Comparison of ENCODE assay signal across 8 cellular contexts in the genomic region with DNA sequence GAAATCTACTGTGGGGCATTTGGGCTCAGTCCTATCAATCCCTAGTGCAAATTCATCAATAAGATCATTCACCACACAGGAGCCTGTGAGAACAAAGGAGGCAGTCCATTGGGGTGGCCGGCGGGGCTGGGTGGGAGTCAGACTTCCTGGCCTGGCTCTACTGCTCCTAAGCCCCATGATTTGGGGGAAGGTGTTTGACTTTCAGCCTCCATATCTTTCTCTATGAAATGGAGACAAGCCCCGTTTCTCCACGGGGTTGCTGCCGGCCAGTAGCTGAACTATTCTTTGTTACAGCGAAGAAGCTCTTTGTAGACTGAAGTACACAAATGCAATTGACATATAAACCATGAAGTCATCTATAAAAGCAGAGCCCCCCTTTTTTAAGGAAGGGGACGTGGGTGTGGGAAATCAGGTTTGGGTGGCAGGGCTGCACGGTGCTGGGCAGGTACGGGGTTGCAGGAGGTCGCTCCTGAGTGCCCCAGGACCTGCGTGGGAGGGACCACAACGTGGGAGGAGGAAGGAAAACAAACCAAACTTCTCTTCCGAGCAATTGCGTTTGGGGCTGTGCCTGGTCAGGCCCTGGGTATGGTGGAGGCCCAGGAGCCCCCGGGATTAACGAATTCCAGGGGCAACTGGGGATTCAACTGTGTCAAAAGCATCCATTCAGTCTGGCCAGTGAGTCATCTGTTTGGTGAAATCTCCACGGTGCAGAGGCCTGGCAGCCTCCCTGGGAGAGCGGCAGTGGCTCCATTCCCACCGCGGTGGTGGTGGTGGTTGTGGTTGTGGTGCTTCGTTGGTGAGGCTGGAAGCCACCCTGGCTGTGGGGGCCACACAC. TPM values are rescaled to one million over a fixed set of nuclear protein-coding genes. Genes with fewer than 3 reads are reported as not detected.
A peak's percentile ranks its signal among the peaks of the same experiment; 100 is the strongest.
DNase-seq lines count a peak whose midpoint lies in the region; ATAC-seq and TF ChIP-seq lines count a peak whose summit lies in the region.
"Had no signal": no experiment of that assay in that cellular context is flagged by ENCODE, and none has a peak within 500 bp of the region (broad histone marks: within the 10 kb centered on the region; RNA-seq: fewer than 3 reads in every experiment).

No MANE protein-coding gene starts in this region.

- peak overlapping the region; percentile 31 for H3K4me3 ChIP-seq in OCI-LY1 (ENCODE audit: low read depth, low read length, poor library complexity, severe bottlenecking)
- peak overlapping the region; percentile 1 for H3K4me3 ChIP-seq in thymus (ENCODE audit: low read length)
- H3K4me3 ChIP-seq in stomach: no peak overlapping the region
- H3K4me3 ChIP-seq: mucosa of descending colon had no signal

- peak overlapping the region; percentile 77 for H3K27ac ChIP-seq in OCI-LY1 (ENCODE audit: low read depth, low read length, poor library complexity, severe bottlenecking)
- peak overlapping the region; percentile 96 for H3K27ac ChIP-seq in thymus (ENCODE audit: low read depth)
- H3K27ac ChIP-seq in stomach: no peak overlapping the region

- peak overlapping the region; percentile 49 for H3K4me2 ChIP-seq in OCI-LY1 (ENCODE audit: low read length)

- H3K36me3 ChIP-seq in OCI-LY1 (ENCODE audit: insufficient read depth, low read length) (no peaks in the 10 kb centered on the region), thymus (ENCODE audit: control insufficient read depth, insufficient read depth) (no peaks in the 10 kb centered on the region), stomach (no peaks in the 10 kb centered on the region)

- H3K27me3 ChIP-seq in OCI-LY1 (ENCODE audit: insufficient read depth, low read length) (no peaks in the 10 kb centered on the region), thymus (ENCODE audit: control insufficient read depth, insufficient read depth) (no peaks in the 10 kb centered on the region), stomach (no peaks in the 10 kb centered on the region)

- no peak for TF ChIP-seq POLR2A in stomach (IDR thresholded peaks at IDR 0.05)

- ATAC-seq in left lobe of liver (peak; percentile 52), GM18870 (IDR thresholded peaks at IDR 0.05; ENCODE audit: unreplicated experiment) (no peak)

- peak overlapping the region; percentile 36; the same call in 1 of the 2 replicates for H3K9ac ChIP-seq in OCI-LY1 (ENCODE audit: low read length)

- TF ChIP-seq CTCF in OCI-LY1 (IDR thresholded peaks at IDR 0.05; ENCODE audit: low read length) (no peak), stomach (IDR thresholded peaks at IDR 0.05) (no peak)

- intact Hi-C loops in stomach (cut with DNase I; ENCODE audit: low total_unique reads): no loop called here

- no peaks in the 10 kb centered on the region for H4K20me1 ChIP-seq in OCI-LY1 (ENCODE audit: insufficient read depth, low read length)

- no peaks in the 10 kb centered on the region for H3K9me2 ChIP-seq in OCI-LY1 (ENCODE audit: low read depth, low read length)

- TF ChIP-seq EP300 in stomach (IDR thresholded peaks at IDR 0.05): no peak

- no peaks in the 10 kb centered on the region for H3K79me2 ChIP-seq in OCI-LY1 (ENCODE audit: insufficient read depth, low read length)

- H3K9me3 ChIP-seq in OCI-LY1 (ENCODE audit: low read length): no peaks in the 10 kb centered on the region
- H3K9me3 ChIP-seq in thymus (ENCODE audit: control insufficient read depth): no peaks in the 10 kb centered on the region
- H3K9me3 ChIP-seq in stomach: no peaks in the 10 kb centered on the region
- H3K9me3 ChIP-seq: mucosa of descending colon had no signal

- H2AFZ ChIP-seq in OCI-LY1 (ENCODE audit: low read length): peak overlapping the region; percentile 36

- H3F3A ChIP-seq in OCI-LY1 (ENCODE audit: insufficient read depth, low read length): no peaks in the 10 kb centered on the region

- 48% methylated on average over 21 of the region's 21 CpGs for WGBS in thymus
- WGBS in stomach, 5 donors: 58 to 64% (median 60%) methylated on average over 18 to 21 of the region's 21 CpGs

- peak; percentile 25 for DNase-seq in activated gamma-delta T cell treated with Interleukin-2 at 50 U/mL for 16 hours
- DNase-seq in left lobe of liver (ENCODE audit: low spot score): peak; percentile 40
- DNase-seq in stomach: no peak
- DNase-seq in NCI-H2227 (lab: John Stamatoyannopoulos, UW; ENCODE audit: unreplicated experiment): no peak
- DNase-seq: mucosa of descending colon had no signal

- H3K4me1 ChIP-seq in OCI-LY1 (ENCODE audit: insufficient read depth, low read length, severe bottlenecking) (peaks cover 35% of the 10 kb centered on the region), thymus (ENCODE audit: control insufficient read depth, insufficient read depth, low read length) (peaks cover 28% of the 10 kb centered on the region), stomach (peaks cover 0 to 10% (median 2%) of the 10 kb centered on the region in 4 donors)

RNA-seq across cellular contexts. Expression of a gene that starts 18.2 kb away (rescaled TPM):
- total RNA-seq in left lobe of liver: 5.1 TPM
- polyA plus RNA-seq in thymus: 4.8 TPM
- 1 to 10 TPM in 4 of 5 donors, not detected in 1; 2.0 to 5.1 (median 3.5) TPM for total RNA-seq in stomach
- 1 to 10 TPM in 1 of 3 donors, under 1 TPM in 2; 0.40 to 1.2 (median 0.50) TPM for polyA plus RNA-seq in stomach

Comparison
In these comparisons a context has a peak if more than half of its experiments do, and no peak if none do; other contexts are left out.
1. H3K27ac ChIP-seq: peak in OCI-LY1 (single experiment) and thymus (single experiment); none in stomach (0 of 5).
2. H3K4me3 ChIP-seq: peak in OCI-LY1 (single experiment) and thymus (single experiment); none in stomach (0 of 4).
3. DNase-seq: peak in activated gamma-delta T cell treated with Interleukin-2 at 50 U/mL for 16 hours (single experiment) and left lobe of liver (single experiment); none in stomach (single experiment) and NCI-H2227 (single experiment).